Comparison of ENCODE assay signal across 15 cellular contexts in genomic region chr10:93154531-93154930, GRCh38.
DNase-seq lines count a peak whose midpoint lies in the region; ATAC-seq and TF ChIP-seq lines count a peak whose summit lies in the region.
"Had no signal": no experiment of that assay in that cellular context is flagged by ENCODE, and none has a peak within 500 bp of the region (broad histone marks: within the 10 kb centered on the region; RNA-seq: fewer than 3 reads in every experiment).

No MANE protein-coding gene starts in this region.

- no peak overlapping the region for H3K27ac ChIP-seq in GM23248
- H3K27ac ChIP-seq in neural progenitor cell = no peak overlapping the region
- H3K27ac ChIP-seq: C4-2B had no signal

- H3K27me3 Mint-ChIP-seq in neural progenitor cell (ENCODE audit: insufficient read depth, low read depth) = peaks cover 6% of the 10 kb centered on the region

- H3K9me3 Mint-ChIP-seq in neural progenitor cell = peaks cover 15% of the 10 kb centered on the region

- H3F3A ChIP-seq in GM23248 (ENCODE audit: insufficient read depth) (peaks cover 22% of the 10 kb centered on the region; the same call in 1 of the 2 replicates), neural progenitor cell (ENCODE audit: low read depth) (no peaks in the 10 kb centered on the region)

- no peaks in the 10 kb centered on the region for H3K9me3 ChIP-seq in GM23248 (ENCODE audit: low read depth)
- H3K9me3 ChIP-seq in neural progenitor cell (ENCODE audit: low read depth) = peaks cover 3% of the 10 kb centered on the region
- H3K9me3 ChIP-seq: BE2C had no signal

- H3K36me3 Mint-ChIP-seq in neural progenitor cell = no peaks in the 10 kb centered on the region

- peak; percentile 55 for DNase-seq in AG10803 (ENCODE audit: low read depth)
- DNase-seq in GM23248 = peak; percentile 41
- DNase-seq in amniotic epithelial cell (ENCODE audit: low read depth) = peak; percentile 7
- peak; percentile 11 for DNase-seq in fibroblast of mammary gland (ENCODE audit: low read depth)
- no peak for DNase-seq in LoVo (ENCODE audit: low spot score)
- DNase-seq in neural progenitor cell (ENCODE audit: low spot score) = no peak
- DNase-seq in hypothalamus (lab: John Stamatoyannopoulos, UW) = no peak
- DNase-seq: ACHN; BE2C; CD4-positive, alpha-beta memory T cell; DMS79; H7 had no signal

- TF ChIP-seq CTCF in AG10803 (conservative IDR thresholded peaks at IDR 0.05; ENCODE audit: low read length) (no peak), fibroblast of mammary gland (conservative IDR thresholded peaks at IDR 0.05; ENCODE audit: control insufficient read depth, insufficient read depth, low read depth, low read length) (no peak), neural progenitor cell (IDR thresholded peaks at IDR 0.05) (no peak)

- no peaks in the 10 kb centered on the region for H4K20me1 ChIP-seq in GM23248 (ENCODE audit: insufficient read depth)
- H4K20me1 ChIP-seq in neural progenitor cell (ENCODE audit: low read depth) = no peaks in the 10 kb centered on the region

- no peaks in the 10 kb centered on the region for H3K79me2 ChIP-seq in GM23248 (ENCODE audit: insufficient read depth)
- no peaks in the 10 kb centered on the region for H3K79me2 ChIP-seq in neural progenitor cell (ENCODE audit: low read depth)

- H2AFZ ChIP-seq in GM23248 (no peak overlapping the region), neural progenitor cell (replicated peaks) (no peak overlapping the region)
- H2AFZ ChIP-seq: GM23338 had no signal

- no peak overlapping the region for H3K4me3 Mint-ChIP-seq in neural progenitor cell
- H3K4me3 Mint-ChIP-seq: CD4-positive, alpha-beta memory T cell; GM23338 had no signal

- no peaks in the 10 kb centered on the region for H3K36me3 ChIP-seq in GM23248 (ENCODE audit: low read depth)
- H3K36me3 ChIP-seq in neural progenitor cell = no peaks in the 10 kb centered on the region
- H3K36me3 ChIP-seq: BE2C had no signal

- in situ Hi-C loops in GM23248 (cut with MboI) = no loop called here

- no peaks in the 10 kb centered on the region for H3K4me1 Mint-ChIP-seq in neural progenitor cell
- H3K4me1 Mint-ChIP-seq: GM23338 had no signal

- no peak overlapping the region for H3K4me3 ChIP-seq in AG10803 (ENCODE audit: low read length)
- no peak overlapping the region for H3K4me3 ChIP-seq in GM23248
- no peak overlapping the region for H3K4me3 ChIP-seq in fibroblast of mammary gland (ENCODE audit: control insufficient read depth, low read depth, low read length)
- H3K4me3 ChIP-seq in neural progenitor cell = no peak overlapping the region
- H3K4me3 ChIP-seq: GM23338 had no signal

- no peak for ATAC-seq in GM18519 (IDR thresholded peaks at IDR 0.05; ENCODE audit: low FRiP score, unreplicated experiment)
- ATAC-seq: GM23338 had no signal

- no peaks in the 10 kb centered on the region for H3K9me2 ChIP-seq in GM23248 (ENCODE audit: insufficient read depth)

- H3K4me1 ChIP-seq in GM23248 (ENCODE audit: insufficient read depth) (peaks cover 35% of the 10 kb centered on the region), neural progenitor cell (no peaks in the 10 kb centered on the region)
- H3K4me1 ChIP-seq: BE2C had no signal

- no peaks in the 10 kb centered on the region for H3K27me3 ChIP-seq in GM23248 (replicated peaks; ENCODE audit: insufficient read depth)
- H3K27me3 ChIP-seq in neural progenitor cell = no peaks in the 10 kb centered on the region
- H3K27me3 ChIP-seq: BE2C had no signal

- H3K27ac Mint-ChIP-seq in neural progenitor cell = no peak overlapping the region
- H3K27ac Mint-ChIP-seq: CD4-positive, alpha-beta memory T cell; GM23338 had no signal

- H3K4me2 ChIP-seq in GM23248 (ENCODE audit: unreplicated experiment) = no peak overlapping the region
- H3K4me2 ChIP-seq in neural progenitor cell = no peak overlapping the region
- H3K4me2 ChIP-seq: GM23338 had no signal

- no peak overlapping the region for H3K9ac ChIP-seq in GM23248
- H3K9ac ChIP-seq in neural progenitor cell = no peak overlapping the region

Comparison
In these comparisons a context has a peak if more than half of its experiments do, and no peak if none do; other contexts are left out.
1. DNase-seq: peak in AG10803 (single experiment), GM23248 (single experiment), amniotic epithelial cell (single experiment) and fibroblast of mammary gland (single experiment); none in LoVo (single experiment), neural progenitor cell (single experiment) and hypothalamus (0 of 51).